Comparison of ENCODE assay signal across 12 cellular contexts in genomic region chr6:169215201-169215661, GRCh38. TPM values are rescaled to one million over a fixed set of nuclear protein-coding genes. Genes with fewer than 3 reads are reported as not detected.
DNase-seq lines count a peak whose midpoint lies in the region; ATAC-seq and TF ChIP-seq lines count a peak whose summit lies in the region.
"Had no signal": no experiment of that assay in that cellular context is flagged by ENCODE, and none has a peak within 500 bp of the region (broad histone marks: within the 10 kb centered on the region; RNA-seq: fewer than 3 reads in every experiment).

No MANE protein-coding gene starts in this region.

- H3K4me1 Mint-ChIP-seq in dendritic cell treated with granulocyte-macrophage colony-stimulating factor and Interleukin-4, amounts not matched to agents 40 ng/mL and 50 ng/mL, for 4 days (ENCODE audit: low read depth): peaks cover 17% of the 10 kb centered on the region

- peak overlapping the region; percentile 81 for H3K27ac Mint-ChIP-seq in dendritic cell treated with granulocyte-macrophage colony-stimulating factor and Interleukin-4, amounts not matched to agents 40 ng/mL and 50 ng/mL, for 4 days

- TF ChIP-seq POLR2A in prostate gland (IDR thresholded peaks at IDR 0.05): no peak

- peaks cover 7% of the 10 kb centered on the region for H3K36me3 Mint-ChIP-seq in dendritic cell treated with granulocyte-macrophage colony-stimulating factor and Interleukin-4, amounts not matched to agents 40 ng/mL and 50 ng/mL, for 4 days (ENCODE audit: low read depth)

- H3K36me3 ChIP-seq in thoracic aorta (peaks cover 22% of the 10 kb centered on the region), prostate gland (no peaks in the 10 kb centered on the region)
- no peaks in the 10 kb centered on the region for H3K36me3 ChIP-seq in effector memory CD4-positive, alpha-beta T cell (ENCODE audit: control insufficient read depth, insufficient read depth, low read length)

- H3K4me3 Mint-ChIP-seq in dendritic cell treated with granulocyte-macrophage colony-stimulating factor and Interleukin-4, amounts not matched to agents 40 ng/mL and 50 ng/mL, for 4 days: no peak overlapping the region

- intact Hi-C loops in dendritic cell treated with granulocyte-macrophage colony-stimulating factor and Interleukin-4, amounts not matched to agents 40 ng/mL and 50 ng/mL, for 4 days (cut with micrococcal nuclease): loop anchor here (10.0 kb wide), 1 partner anchor 1390 kb away; the partner anchor contains the start of gene AFDN
- intact Hi-C loops in prostate gland (cut with DNase I): no loop called here

- in situ Hi-C loops in KBM-7 (cut with MboI; ENCODE audit: low pct_unique_long_range_greater_than_20kb, low sequenced_read_pairs): no loop called here

- TF ChIP-seq CTCF in thoracic aorta (IDR thresholded peaks at IDR 0.05): no peak
- TF ChIP-seq CTCF in prostate gland (IDR thresholded peaks at IDR 0.05): no peak

- H3K9me3 Mint-ChIP-seq in dendritic cell treated with granulocyte-macrophage colony-stimulating factor and Interleukin-4, amounts not matched to agents 40 ng/mL and 50 ng/mL, for 4 days: peaks cover 33% of the 10 kb centered on the region

- peak; percentile 7; the same call in 2 of the 3 replicates for ATAC-seq in SK-N-SH treated with all-trans-retinoic acid at 6 μM for 48 hours
- no peak for ATAC-seq in thoracic aorta (ENCODE audit: insufficient number of reproducible peaks, low FRiP score, low read depth)
- ATAC-seq: naive thymus-derived CD8-positive, alpha-beta T cell had no signal

- no peaks in the 10 kb centered on the region for H3K27me3 Mint-ChIP-seq in dendritic cell treated with granulocyte-macrophage colony-stimulating factor and Interleukin-4, amounts not matched to agents 40 ng/mL and 50 ng/mL, for 4 days
- H3K27me3 Mint-ChIP-seq: naive thymus-derived CD8-positive, alpha-beta T cell had no signal

- peak overlapping the region; percentile 34 for H3K4me3 ChIP-seq in thoracic aorta
- H3K4me3 ChIP-seq in effector memory CD4-positive, alpha-beta T cell (ENCODE audit: insufficient read depth, low read depth, low read length, poor library complexity, severe bottlenecking): no peak overlapping the region
- H3K4me3 ChIP-seq in prostate gland: no peak overlapping the region

- H3K27me3 ChIP-seq in thoracic aorta (replicated peaks; ENCODE audit: insufficient read depth): no peaks in the 10 kb centered on the region
- no peaks in the 10 kb centered on the region for H3K27me3 ChIP-seq in effector memory CD4-positive, alpha-beta T cell (replicated peaks; ENCODE audit: control insufficient read depth, insufficient read depth, low read length, poor library complexity, severe bottlenecking)
- H3K27me3 ChIP-seq in prostate gland (replicated peaks; ENCODE audit: insufficient read depth): no peaks in the 10 kb centered on the region

- 60% methylated on average over 11 of the region's 11 CpGs for WGBS in prostate gland

- DNase-seq in mesenteric fat pad (ENCODE audit: low spot score) (peak; percentile 35), thoracic aorta (ENCODE audit: low spot score) (no peak), KBM-7 (no peak), prostate gland (ENCODE audit: low spot score) (no peak)
- DNase-seq in effector memory CD4-positive, alpha-beta T cell: no peak
- DNase-seq: GF-D8; naive thymus-derived CD8-positive, alpha-beta T cell; NCI-H1417 treated with DMSO at 0.1 percent for 48 hours; SHP77 treated with DMSO at 0.1 percent for 48 hours had no signal

- no peaks in the 10 kb centered on the region for H3K9me3 ChIP-seq in thoracic aorta
- no peaks in the 10 kb centered on the region for H3K9me3 ChIP-seq in effector memory CD4-positive, alpha-beta T cell (ENCODE audit: control insufficient read depth, low read length)
- H3K9me3 ChIP-seq in prostate gland: no peaks in the 10 kb centered on the region

- peak overlapping the region; percentile 97 for H3K27ac ChIP-seq in thoracic aorta
- no peak overlapping the region for H3K27ac ChIP-seq in effector memory CD4-positive, alpha-beta T cell (ENCODE audit: insufficient read depth, low read length, poor library complexity, severe bottlenecking)
- H3K27ac ChIP-seq in prostate gland: peak overlapping the region in 1 of 2 donors; percentile 66

- H3K4me1 ChIP-seq in thoracic aorta (ENCODE audit: control insufficient read depth in 1 of 2, low read depth in 2 of 2): peaks cover 16 to 32% of the 10 kb centered on the region in 2 donors
- H3K4me1 ChIP-seq in effector memory CD4-positive, alpha-beta T cell (ENCODE audit: control insufficient read depth, insufficient read depth, low read length, poor library complexity, severe bottlenecking): no peaks in the 10 kb centered on the region
- H3K4me1 ChIP-seq in prostate gland (replicated peaks): no peaks in the 10 kb centered on the region

TF ChIP-seq in SK-N-SH treated with all-trans-retinoic acid at 6 μM for 48 hours, 23 proteins besides CTCF, POLR2A, EP300 and RAD21:
- TF ChIP-seq CSDC2 (CRISPR knock-in tag; IDR thresholded peaks at IDR 0.05) (no peak), ZFP3 (CRISPR knock-in tag; IDR thresholded peaks at IDR 0.05) (0 out of 2 replicates have a peak, but pooled peaks have one; percentile 18)
TF ChIP-seq in SK-N-SH treated with all-trans-retinoic acid at 6 μM for 48 hours: peak in this region for 1.

RNA-seq across cellular contexts. Expression of gene THBS2, which starts 38.4 kb away (rescaled TPM):
- 270 TPM for total RNA-seq in mesenteric fat pad
- total RNA-seq in thoracic aorta: 100 to 1,000 TPM; 673 to 817 TPM
- 10 to 100 TPM in 1 of 2 donors, 1 to 10 TPM in 1; 3.3 to 10.9 TPM for total RNA-seq in prostate gland
- total RNA-seq: activated CD8-positive, alpha-beta memory T cell treated with anti-CD3 and anti-CD28 coated beads for 36 hours; naive thymus-derived CD8-positive, alpha-beta T cell had no signal

Comparison
In these comparisons a context has a peak if more than half of its experiments do, and no peak if none do; other contexts are left out.
1. RNA of gene THBS2, which starts 38.4 kb away (total RNA-seq): 673 to 817 TPM in thoracic aorta and 270 TPM in mesenteric fat pad (single experiment); 3.3 to 10.9 TPM in prostate gland; every median in the first group is over 10 times any median in the second.